Comparison of ENCODE assay signal across 14 cellular contexts in the genomic region with DNA sequence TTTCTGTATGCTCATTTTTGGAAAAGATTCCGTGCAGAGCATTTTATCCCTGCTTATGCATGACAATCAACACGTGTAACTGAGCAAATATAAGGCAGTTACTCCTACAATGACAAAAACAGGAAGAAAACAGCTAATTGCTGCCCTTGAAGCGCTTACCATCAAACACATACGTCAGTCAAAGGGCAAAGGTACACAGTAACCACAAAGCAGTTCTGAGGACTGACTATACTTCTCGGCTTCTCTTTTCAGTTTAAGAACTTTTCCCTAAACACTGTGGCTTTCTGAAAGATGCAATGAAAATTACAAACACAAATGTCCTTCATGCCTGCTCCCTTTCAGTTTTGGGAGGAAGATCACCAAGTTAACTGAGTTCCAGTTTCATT.
DNase-seq lines count a peak whose midpoint lies in the region; ATAC-seq and TF ChIP-seq lines count a peak whose summit lies in the region.
"Had no signal": no experiment of that assay in that cellular context is flagged by ENCODE, and none has a peak within 500 bp of the region (broad histone marks: within the 10 kb centered on the region; RNA-seq: fewer than 3 reads in every experiment).

No MANE protein-coding gene starts in this region.

- H3K4me1 ChIP-seq in MM.1S (ENCODE audit: low read length) (peaks cover 44% of the 10 kb centered on the region), rectal smooth muscle tissue (ENCODE audit: control insufficient read depth, insufficient read depth, low read length) (peaks cover 29% of the 10 kb centered on the region)
- H3K4me1 ChIP-seq: Caco-2 had no signal

- peaks cover 11% of the 10 kb centered on the region for H3K36me3 ChIP-seq in MM.1S (replicated peaks; ENCODE audit: insufficient read depth, low read length)
- peaks cover 21% of the 10 kb centered on the region for H3K36me3 ChIP-seq in rectal smooth muscle tissue (ENCODE audit: control insufficient read depth, insufficient read depth, low read length)
- H3K36me3 ChIP-seq: WERI-Rb-1 had no signal

- H3K9ac ChIP-seq in MM.1S (ENCODE audit: low read length), result peak overlapping the region; percentile 24; the same call in 1 of the 2 replicates
- H3K9ac ChIP-seq in rectal smooth muscle tissue (ENCODE audit: low read length), result no peak overlapping the region

- H3K27me3 ChIP-seq in MM.1S (replicated peaks; ENCODE audit: insufficient read depth, low read length) (no peaks in the 10 kb centered on the region), rectal smooth muscle tissue (ENCODE audit: control insufficient read depth, insufficient read depth, low read length) (no peaks in the 10 kb centered on the region)

- peaks cover 13% of the 10 kb centered on the region; the same call in 1 of the 2 replicates for H3K79me2 ChIP-seq in MM.1S (ENCODE audit: low read length)

- no peak for ATAC-seq in GM21717 (IDR thresholded peaks at IDR 0.05; ENCODE audit: unreplicated experiment)
- no peak for ATAC-seq in GM19467 (IDR thresholded peaks at IDR 0.05; ENCODE audit: unreplicated experiment)
- ATAC-seq: K562 had no signal

- H2AFZ ChIP-seq in MM.1S (ENCODE audit: low read length), result no peak overlapping the region; the same call in 1 of the 2 replicates

- peaks cover 41% of the 10 kb centered on the region for H3F3A ChIP-seq in MM.1S (ENCODE audit: insufficient read depth, low read length)

- in situ Hi-C loops in GM13976 (cut with MboI; ENCODE audit: low sequenced_read_pairs, unreplicated experiment), result no loop called here

- peak overlapping the region; percentile 99 for H3K27ac ChIP-seq in MM.1S (ENCODE audit: low read length)
- peak overlapping the region; percentile 25 for H3K27ac ChIP-seq in rectal smooth muscle tissue (ENCODE audit: low read depth, low read length)
- H3K27ac ChIP-seq: WERI-Rb-1 had no signal

- no peaks in the 10 kb centered on the region for H3K9me2 ChIP-seq in MM.1S (replicated peaks; ENCODE audit: insufficient read depth, low read length)

- peak overlapping the region; percentile 72 for H3K4me2 ChIP-seq in MM.1S (ENCODE audit: low read depth, low read length)

- peak overlapping the region; percentile 6; the same call in 1 of the 2 replicates for H3K4me3 ChIP-seq in MM.1S (ENCODE audit: low read length)
- H3K4me3 ChIP-seq in rectal smooth muscle tissue (ENCODE audit: low read length), result no peak overlapping the region
- H3K4me3 ChIP-seq: K562 had no signal

- no peaks in the 10 kb centered on the region for H3K9me3 ChIP-seq in MM.1S (replicated peaks; ENCODE audit: insufficient read depth, low read length)
- H3K9me3 ChIP-seq: Caco-2 had no signal

- TF ChIP-seq CTCF in GM13976 (IDR thresholded peaks at IDR 0.05; ENCODE audit: borderline replicate concordance, control extremely low read depth, extremely low read depth, insufficient read depth, missing control alignments) (no peak), MM.1S (IDR thresholded peaks at IDR 0.05; ENCODE audit: low read length) (no peak)

- peak; percentile 16 for DNase-seq in GM13976 (ENCODE audit: low spot score)
- peak; percentile 68 for DNase-seq in MM.1S
- peak; percentile 34 for DNase-seq in dermis blood vessel endothelial cell
- no peak for DNase-seq in stimulated activated CD4-positive, alpha-beta T cell treated with anti-CD3 and anti-CD28 coated beads, Interleukin-4, amount 100 ng/mL, for 4 hours
- no peak for DNase-seq in stimulated activated CD4-positive, alpha-beta T cell treated with anti-CD3 and anti-CD28 coated beads, Interleukin-1b, Interleukin-23, amount 100 ng/mL, for 48 hours
- DNase-seq: anterior cingulate cortex, Caco-2, mammary epithelial cell, RPMI8226, WERI-Rb-1 had no signal

- H4K20me1 ChIP-seq in MM.1S (ENCODE audit: insufficient read depth, low read length), result no peaks in the 10 kb centered on the region

Comparison
In these comparisons a context has a peak if more than half of its experiments do, and no peak if none do; other contexts are left out.
1. DNase-seq: peak in GM13976 (single experiment), MM.1S (single experiment) and dermis blood vessel endothelial cell (single experiment); none in stimulated activated CD4-positive, alpha-beta T cell treated with anti-CD3 and anti-CD28 coated beads, Interleukin-4, amount 100 ng/mL, for 4 hours (0 of 2) and stimulated activated CD4-positive, alpha-beta T cell treated with anti-CD3 and anti-CD28 coated beads, Interleukin-1b, Interleukin-23, amount 100 ng/mL, for 48 hours (single experiment).